In the genomic region with DNA sequence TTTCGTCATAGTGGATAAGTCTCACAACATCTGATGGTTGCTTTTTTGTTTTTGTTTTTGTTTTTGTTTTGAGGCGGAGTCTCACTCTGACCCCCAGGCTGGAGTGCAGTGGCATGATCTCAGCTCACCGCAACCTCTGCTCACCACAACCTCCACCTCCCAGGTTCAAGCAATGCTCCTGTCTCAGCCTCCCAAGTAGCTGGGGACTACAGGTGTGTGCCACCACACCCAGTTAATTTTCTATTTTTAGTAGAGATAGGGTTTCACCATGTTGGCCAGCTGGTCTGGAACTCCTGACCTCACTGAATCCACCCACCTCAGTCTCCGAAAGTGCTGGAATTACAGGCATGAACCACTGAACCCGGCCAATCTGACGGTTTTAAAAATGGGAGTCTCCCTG, we compare ENCODE assay signal across 20 cellular contexts.
DNase-seq lines count a peak whose midpoint lies in the region; ATAC-seq and TF ChIP-seq lines count a peak whose summit lies in the region.
"Had no signal": no experiment of that assay in that cellular context is flagged by ENCODE, and none has a peak within 500 bp of the region (broad histone marks: within the 10 kb centered on the region; RNA-seq: fewer than 3 reads in every experiment).

No MANE protein-coding gene starts in this region.

- peaks cover 57 to 59% of the 10 kb centered on the region in 2 experiments for H3K4me1 Mint-ChIP-seq in H9
- H3K4me1 Mint-ChIP-seq in activated B cell treated with CpG ODN at 0.5 μM for 24 hours: peaks cover 44% of the 10 kb centered on the region
- peaks cover 33% of the 10 kb centered on the region for H3K4me1 Mint-ChIP-seq in memory B cell
- peaks cover 61% of the 10 kb centered on the region for H3K4me1 Mint-ChIP-seq in progenitor cell of endocrine pancreas (ENCODE audit: low read depth)

- H3K14ac ChIP-seq in H9 (ENCODE audit: insufficient read depth, low read length): no peak overlapping the region

- H2BK15ac ChIP-seq in H9 (ENCODE audit: low read depth, low read length): no peak overlapping the region

- H3K9me3 Mint-ChIP-seq in H9: no peaks in the 10 kb centered on the region; a peak in 1 of 5 replicates
- H3K9me3 Mint-ChIP-seq in activated B cell treated with CpG ODN at 0.5 μM for 24 hours: peaks cover 2% of the 10 kb centered on the region
- H3K9me3 Mint-ChIP-seq in memory B cell: peaks cover 2% of the 10 kb centered on the region
- H3K9me3 Mint-ChIP-seq in progenitor cell of endocrine pancreas (ENCODE audit: low read depth): no peaks in the 10 kb centered on the region

- H4K20me1 ChIP-seq in H9 (ENCODE audit: control insufficient read depth, insufficient read depth, insufficient read length): no peaks in the 10 kb centered on the region

- H3K23me2 ChIP-seq in H9 (ENCODE audit: insufficient read length, low read depth, low read length, poor library complexity, severe bottlenecking): peaks cover 3% of the 10 kb centered on the region

- ATAC-seq in activated B cell treated with CpG ODN at 0.5 μM for 24 hours (ENCODE audit: low read depth) (no peak), memory B cell (ENCODE audit: low read depth) (no peak), HG03354 (IDR thresholded peaks at IDR 0.05; ENCODE audit: poor library complexity, severe bottlenecking, unreplicated experiment) (no peak)

- H3K4me1 ChIP-seq in H9 (ENCODE audit: insufficient read depth, low read length): peaks cover 4% of the 10 kb centered on the region; the same call in 1 of the 2 replicates

- H2BK12ac ChIP-seq in H9 (ENCODE audit: insufficient read length, low read depth, low read length): no peak overlapping the region

- POLR2A ChIA-PET in activated B cell treated with CpG ODN at 0.5 μM for 24 hours (lab: Charles Lee): no interaction called here

- no CpG with 5 or more reads among the region's 6 CpGs for WGBS in H9 (ENCODE audit: extremely low coverage, insufficient read length, low lambda C conversion rate)

- DNase-seq in H9 (no peak), activated B cell treated with CpG ODN at 0.5 μM for 24 hours (no peak), memory B cell (ENCODE audit: low spot score in 2 of 2) (no peak), progenitor cell of endocrine pancreas (ENCODE audit: low spot score, unreplicated experiment) (no peak)
- no peak for DNase-seq in stimulated activated CD4-positive, alpha-beta T cell treated with anti-CD3 and anti-CD28 coated beads, Interleukin-1b, Interleukin-23, amount 100 ng/mL, for 48 hours
- DNase-seq in activated CD4-positive, alpha-beta T cell treated with anti-CD3 and anti-CD28 coated beads, Interleukin-2, amount 50 U/mL, for 1 hour: no peak
- DNase-seq: CD8-positive, alpha-beta memory T cell; GDM1; H7; NCI-H1105; NCI-H146; NCI-H2029; NCI-H226; NCI-H748 treated with DMSO at 0.1 percent for 48 hours; SHP77 treated with DMSO at 0.1 percent for 48 hours had no signal

- no peak overlapping the region for H2AK5ac ChIP-seq in H9 (ENCODE audit: insufficient read length, low read length)

- no peak overlapping the region for H4K8ac ChIP-seq in H9 (replicated peaks; ENCODE audit: insufficient read length, low read depth, low read length)

- H2AFZ ChIP-seq in H9 (ENCODE audit: low read length): no peak overlapping the region

- H3K27me3 ChIP-seq in H9 (ENCODE audit: insufficient read depth, low read length): no peaks in the 10 kb centered on the region

- no peak overlapping the region for H3T11ph ChIP-seq in H9 (ENCODE audit: low read length)

- H3K27me3 Mint-ChIP-seq in H9 (ENCODE audit: low read depth) (no peaks in the 10 kb centered on the region; the same call in 1 of the 2 replicates), activated B cell treated with CpG ODN at 0.5 μM for 24 hours (no peaks in the 10 kb centered on the region), memory B cell (no peaks in the 10 kb centered on the region), progenitor cell of endocrine pancreas (no peaks in the 10 kb centered on the region)
- H3K27me3 Mint-ChIP-seq: IgD-negative memory B cell had no signal

- CTCF ChIA-PET in activated B cell treated with CpG ODN at 0.5 μM for 24 hours (lab: Charles Lee): interaction anchor here (1.6 kb wide), 1 partner anchor 18 kb away, joined by 6 read pairs; no protein-coding TSS in a partner anchor

- H3K27ac Mint-ChIP-seq in H9: peak overlapping the region; percentile 1 to 3 (median 3); a peak in 2 of 7 replicates
- H3K27ac Mint-ChIP-seq in activated B cell treated with CpG ODN at 0.5 μM for 24 hours: peak overlapping the region; percentile 2
- peak overlapping the region; percentile 60 for H3K27ac Mint-ChIP-seq in memory B cell
- peak overlapping the region; percentile 42 for H3K27ac Mint-ChIP-seq in progenitor cell of endocrine pancreas

- no peaks in the 10 kb centered on the region for H3K9me3 ChIP-seq in H9 (ENCODE audit: control insufficient read depth, low read depth, low read length)

- H3K36me3 Mint-ChIP-seq in H9 (ENCODE audit: insufficient read depth in 1 of 3, low read depth in 3 of 3) (peaks cover 2 to 9% (median 5%) of the 10 kb centered on the region in 3 experiments; a peak in 3 of 7 replicates), activated B cell treated with CpG ODN at 0.5 μM for 24 hours (ENCODE audit: low read depth) (no peaks in the 10 kb centered on the region), memory B cell (peaks cover 2% of the 10 kb centered on the region), progenitor cell of endocrine pancreas (ENCODE audit: insufficient read depth) (peaks cover 4% of the 10 kb centered on the region)

- H2BK20ac ChIP-seq in H9 (ENCODE audit: low read depth, low read length, poor library complexity, severe bottlenecking): no peak overlapping the region

- H3K4ac ChIP-seq in H9 (ENCODE audit: low read depth, low read length): no peak overlapping the region

- H3K79me1 ChIP-seq in H9 (ENCODE audit: insufficient read depth, low read depth, low read length, poor library complexity, severe bottlenecking): peaks cover 3% of the 10 kb centered on the region

- no peak overlapping the region for H2BK5ac ChIP-seq in H9 (ENCODE audit: insufficient read length, low read length)

- no peak overlapping the region for H4K5ac ChIP-seq in H9 (ENCODE audit: insufficient read length, low read depth, low read length)

- no peak overlapping the region for H3K9ac ChIP-seq in H9 (ENCODE audit: extremely low read depth, insufficient read length, low read length)

- no peak overlapping the region for H2BK120ac ChIP-seq in H9 (ENCODE audit: low read depth, low read length, poor library complexity, severe bottlenecking)

- intact Hi-C loops in activated B cell treated with CpG ODN at 0.5 μM for 24 hours (cut with micrococcal nuclease): no loop called here

- no peak overlapping the region for H3K27ac ChIP-seq in H9 (ENCODE audit: insufficient read length, low read depth, low read length)
- H3K27ac ChIP-seq: C4-2B, RWPE1, SK-N-MC had no signal

- no peak overlapping the region for H3K23ac ChIP-seq in H9 (ENCODE audit: insufficient read length, low read depth, low read length)

- H3K4me3 Mint-ChIP-seq in H9 (no peak overlapping the region), activated B cell treated with CpG ODN at 0.5 μM for 24 hours (no peak overlapping the region), memory B cell (no peak overlapping the region), progenitor cell of endocrine pancreas (ENCODE audit: low read depth) (no peak overlapping the region)
- H3K4me3 Mint-ChIP-seq: CD8-positive, alpha-beta memory T cell; IgD-negative memory B cell had no signal

- H3K56ac ChIP-seq in H9 (ENCODE audit: insufficient read length, low read depth, low read length): no peak overlapping the region

- TF ChIP-seq CTCF in H9 (conservative IDR thresholded peaks at IDR 0.05): no peak
- TF ChIP-seq CTCF in activated B cell treated with CpG ODN at 0.5 μM for 24 hours (IDR thresholded peaks at IDR 0.05): no peak
- TF ChIP-seq CTCF in progenitor cell of endocrine pancreas (IDR thresholded peaks at IDR 0.05; ENCODE audit: unreplicated experiment): no peak

- H3K4me2 ChIP-seq in H9 (ENCODE audit: insufficient read depth, insufficient read length, low read length): no peak overlapping the region

- peaks cover 1% of the 10 kb centered on the region; the same call in 1 of the 2 replicates for H3K79me2 ChIP-seq in H9 (ENCODE audit: insufficient read depth, low read length)

- no peak overlapping the region for H3K18ac ChIP-seq in H9 (ENCODE audit: insufficient read length, low read depth, low read length)

- H4K91ac ChIP-seq in H9 (ENCODE audit: insufficient read length, low read depth, low read length): no peak overlapping the region

Comparison
In these comparisons a context has a peak if more than half of its experiments do, and no peak if none do; other contexts are left out.
1. H3K27ac Mint-ChIP-seq: peak in every context shown above with its lines; median percentile 60 in memory B cell; 42 in progenitor cell of endocrine pancreas; 3 in H9; 2 in activated B cell treated with CpG ODN at 0.5 μM for 24 hours.